ENCODE assay signal across 18 cellular contexts in the genomic region with DNA sequence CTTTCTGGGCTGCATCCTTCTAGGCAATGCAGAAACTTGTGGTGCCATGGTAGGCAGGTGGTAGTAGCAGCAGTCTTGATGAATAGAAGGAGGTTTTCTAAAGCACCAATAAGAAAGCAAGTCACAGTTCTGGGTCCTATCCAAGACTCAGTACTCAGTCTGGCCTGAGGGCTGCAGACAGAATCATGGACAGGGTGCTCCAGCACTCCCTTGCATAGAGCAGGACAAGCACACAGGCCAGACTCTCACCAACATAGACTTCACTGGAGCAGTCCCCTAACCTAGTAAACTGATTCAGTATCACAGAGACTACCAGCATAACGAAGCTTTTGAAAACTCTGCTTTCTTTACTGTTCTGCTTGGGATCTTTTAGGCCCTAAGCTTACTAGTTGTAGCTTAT.
DNase-seq lines count a peak whose midpoint lies in the region; TF ChIP-seq lines count a peak whose summit lies in the region.
"Had no signal": no experiment of that assay in that cellular context is flagged by ENCODE, and none has a peak within 500 bp of the region (broad histone marks: within the 10 kb centered on the region; RNA-seq: fewer than 3 reads in every experiment).

No MANE protein-coding gene starts in this region.

- DNase-seq in DMS 273 (lab: John Stamatoyannopoulos, UW; ENCODE audit: unreplicated experiment) (peak; percentile 6), DMS 273 treated with DMSO at 0.1 percent for 48 hours (lab: John Stamatoyannopoulos, UW) (no peak), islet precursor cell (peak; percentile 22)
- no peak for DNase-seq in activated CD4-positive, CD25-positive, alpha-beta regulatory T cell (lab: John Stamatoyannopoulos, UW)
- no peak for DNase-seq in activated CD8-positive, alpha-beta memory T cell treated with anti-CD3 and anti-CD28 coated beads for 24 hours
- DNase-seq: 8988T; ACHN; AML-193; BE2C; CD4-positive, alpha-beta T cell; CD8-positive, alpha-beta memory T cell; DMS153; DND-41; GOT3; HFFc6 had no signal

- H3K27ac ChIP-seq in 22Rv1: peak overlapping the region; percentile 16; the same call in 1 of the 2 replicates
- H3K27ac ChIP-seq: A549; BLaER1 treated with 17β-estradiol and CSF1 and Interleukin-3, amounts not matched to agents 10 nM and 100 nM had no signal

- TF ChIP-seq CTCF in 22Rv1 (IDR thresholded peaks at IDR 0.05): no peak

Comparison
In these comparisons a context has a peak if more than half of its experiments do, and no peak if none do; other contexts are left out.
1. DNase-seq: peak in DMS 273 (single experiment) and islet precursor cell (single experiment); none in DMS 273 treated with DMSO at 0.1 percent for 48 hours (single experiment), activated CD4-positive, CD25-positive, alpha-beta regulatory T cell (0 of 4) and activated CD8-positive, alpha-beta memory T cell treated with anti-CD3 and anti-CD28 coated beads for 24 hours (single experiment).